In genomic region chr16:66551788-66552287, GRCh38 we compare ENCODE assay signal across 8 cellular contexts. TPM values are rescaled to one million over a fixed set of nuclear protein-coding genes. Genes with fewer than 3 reads are reported as not detected.
DNase-seq lines count a peak whose midpoint lies in the region; ATAC-seq lines count a peak whose summit lies in the region.

No MANE protein-coding gene starts in this region.

- ATAC-seq in T-helper 17 cell, result peak; percentile 2
- peak in 1 of 2 donors; percentile 0 for ATAC-seq in right cardiac atrium
- no peak for ATAC-seq in stimulated activated memory B cell treated with anti-CD40 and anti-IgM and Interleukin-4, amounts not matched to agents 10 μg/mL and 1 μg/mL and 100 μg/mL, for 72 hours
- ATAC-seq in GM21423 (IDR thresholded peaks at IDR 0.05; ENCODE audit: unreplicated experiment), result no peak
- ATAC-seq in GM21367 (IDR thresholded peaks at IDR 0.05; ENCODE audit: unreplicated experiment), result no peak

- H3K4me1 ChIP-seq in right cardiac atrium (ENCODE audit: control insufficient read depth, insufficient read depth, low read length), result peaks cover 6% of the 10 kb centered on the region

- CTCF ChIA-PET in activated naive CD4-positive, alpha-beta T cell treated with anti-CD3 and anti-CD28 coated beads for 36 hours (lab: Charles Lee), result interaction anchor here (0.6 to 3.0 kb wide), 11 partner anchors 11 to 188 kb away, joined by 3 to 23 read pairs (median 5); no protein-coding TSS in a partner anchor

- H3K9me3 ChIP-seq in T-helper 17 cell (ENCODE audit: control insufficient read depth, low read length, poor library complexity, severe bottlenecking) (no peaks in the 10 kb centered on the region), right cardiac atrium (ENCODE audit: control insufficient read depth, low read length) (no peaks in the 10 kb centered on the region)

- H3K4me3 Mint-ChIP-seq in activated naive CD4-positive, alpha-beta T cell treated with anti-CD3 and anti-CD28 coated beads for 36 hours, result peak overlapping the region; percentile 87
- H3K4me3 Mint-ChIP-seq in T-helper 17 cell, result peak overlapping the region; percentile 99
- H3K4me3 Mint-ChIP-seq in stimulated activated memory B cell treated with anti-CD40 and anti-IgM and Interleukin-4, amounts not matched to agents 10 μg/mL and 1 μg/mL and 100 μg/mL, for 72 hours, result peak overlapping the region; percentile 87

- H3K4me3 ChIP-seq in right cardiac atrium (ENCODE audit: low read length), result peak overlapping the region; percentile 70

- intact Hi-C loops in activated naive CD4-positive, alpha-beta T cell treated with anti-CD3 and anti-CD28 coated beads for 36 hours (cut with micrococcal nuclease), result loop anchor here (1.0 to 5.0 kb wide), 9 partner anchors 30 to 321 kb away; partner anchors contain the start of genes CMTM3, CMTM4 and DYNC1LI2
- intact Hi-C loops in right cardiac atrium (cut with DNase I), result loop anchor here in 1 of 4 donors (5.0 kb wide), 1 partner anchor 50 kb away; the partner anchor contains the start of gene CMTM3

- no peaks in the 10 kb centered on the region for H3K9me3 Mint-ChIP-seq in activated naive CD4-positive, alpha-beta T cell treated with anti-CD3 and anti-CD28 coated beads for 36 hours
- H3K9me3 Mint-ChIP-seq in stimulated activated memory B cell treated with anti-CD40 and anti-IgM and Interleukin-4, amounts not matched to agents 10 μg/mL and 1 μg/mL and 100 μg/mL, for 72 hours, result no peaks in the 10 kb centered on the region

- peaks cover 58% of the 10 kb centered on the region for H3K4me1 Mint-ChIP-seq in activated naive CD4-positive, alpha-beta T cell treated with anti-CD3 and anti-CD28 coated beads for 36 hours (ENCODE audit: low read depth)
- peaks cover 80% of the 10 kb centered on the region for H3K4me1 Mint-ChIP-seq in T-helper 17 cell
- H3K4me1 Mint-ChIP-seq in stimulated activated memory B cell treated with anti-CD40 and anti-IgM and Interleukin-4, amounts not matched to agents 10 μg/mL and 1 μg/mL and 100 μg/mL, for 72 hours, result peaks cover 85% of the 10 kb centered on the region

- peak overlapping the region; percentile 95 for H3K27ac Mint-ChIP-seq in activated naive CD4-positive, alpha-beta T cell treated with anti-CD3 and anti-CD28 coated beads for 36 hours
- peak overlapping the region; percentile 98 for H3K27ac Mint-ChIP-seq in T-helper 17 cell
- H3K27ac Mint-ChIP-seq in stimulated activated memory B cell treated with anti-CD40 and anti-IgM and Interleukin-4, amounts not matched to agents 10 μg/mL and 1 μg/mL and 100 μg/mL, for 72 hours, result peak overlapping the region; percentile 85

- peak overlapping the region; percentile 100 for H3K27ac ChIP-seq in right cardiac atrium (ENCODE audit: low read length)

- no peak for DNase-seq in activated naive CD4-positive, alpha-beta T cell treated with anti-CD3 and anti-CD28 coated beads for 36 hours
- no peak for DNase-seq in activated naive CD4-positive, alpha-beta T cell treated with anti-CD3 and anti-CD28 coated beads, Interleukin-2, amount 50 U/mL, for 16 hours
- DNase-seq in T-helper 17 cell (no peak), right cardiac atrium (no peak), NCI-H345 (lab: John Stamatoyannopoulos, UW) (no peak)

- H3K27me3 Mint-ChIP-seq in activated naive CD4-positive, alpha-beta T cell treated with anti-CD3 and anti-CD28 coated beads for 36 hours (ENCODE audit: low read depth), result no peaks in the 10 kb centered on the region
- H3K27me3 Mint-ChIP-seq in T-helper 17 cell, result no peaks in the 10 kb centered on the region
- H3K27me3 Mint-ChIP-seq in stimulated activated memory B cell treated with anti-CD40 and anti-IgM and Interleukin-4, amounts not matched to agents 10 μg/mL and 1 μg/mL and 100 μg/mL, for 72 hours, result no peaks in the 10 kb centered on the region

- 32% methylated on average over 8 of the region's 8 CpGs for WGBS in right cardiac atrium

- H3K36me3 Mint-ChIP-seq in activated naive CD4-positive, alpha-beta T cell treated with anti-CD3 and anti-CD28 coated beads for 36 hours (ENCODE audit: low read depth), result peaks cover 30% of the 10 kb centered on the region
- H3K36me3 Mint-ChIP-seq in T-helper 17 cell (ENCODE audit: low read depth), result peaks cover 13% of the 10 kb centered on the region
- peaks cover 8% of the 10 kb centered on the region for H3K36me3 Mint-ChIP-seq in stimulated activated memory B cell treated with anti-CD40 and anti-IgM and Interleukin-4, amounts not matched to agents 10 μg/mL and 1 μg/mL and 100 μg/mL, for 72 hours

- no peaks in the 10 kb centered on the region for H3K27me3 ChIP-seq in right cardiac atrium (ENCODE audit: control insufficient read depth, insufficient read depth)

RNA-seq across cellular contexts. Expression of gene CKLF, which starts 0.5 kb away (rescaled TPM):
- 100 to 1,000 TPM; 114 to 126 TPM for total RNA-seq in activated naive CD4-positive, alpha-beta T cell treated with anti-CD3 and anti-CD28 coated beads for 36 hours
- total RNA-seq in T-helper 17 cell (10 to 100 TPM; 41.6 to 42.5 TPM), right cardiac atrium (10 to 100 TPM in 3 of 4 donors, 1 to 10 TPM in 1; 8.9 to 19.0 (median 13.3) TPM)
- polyA plus RNA-seq in right cardiac atrium, result 17.7 TPM

RNA-seq across cellular contexts. Expression of gene TK2, which starts 1.9 kb away (rescaled TPM):
- total RNA-seq in activated naive CD4-positive, alpha-beta T cell treated with anti-CD3 and anti-CD28 coated beads for 36 hours, result 1 to 10 TPM; 5.7 to 5.9 TPM
- 1 to 10 TPM; 7.1 to 9.4 TPM for total RNA-seq in T-helper 17 cell
- total RNA-seq in right cardiac atrium, result 10 to 100 TPM; 23.6 to 25.6 (median 24.8) TPM
- 18.2 TPM for polyA plus RNA-seq in right cardiac atrium

RNA-seq across cellular contexts. Expression of gene CMTM1, which starts 14.4 kb away (rescaled TPM):
- total RNA-seq in activated naive CD4-positive, alpha-beta T cell treated with anti-CD3 and anti-CD28 coated beads for 36 hours, result 1 to 10 TPM; 4.2 to 8.2 TPM
- total RNA-seq in T-helper 17 cell, result 1 to 10 TPM; 3.3 to 3.6 TPM
- total RNA-seq in right cardiac atrium, result 1 to 10 TPM in 3 of 4 donors, under 1 TPM in 1; 0.82 to 2.6 (median 1.9) TPM
- polyA plus RNA-seq in right cardiac atrium, result 0.14 TPM

RNA-seq across cellular contexts. Expression of gene CMTM2, which starts 27.4 kb away (rescaled TPM):
- not detected for total RNA-seq in activated naive CD4-positive, alpha-beta T cell treated with anti-CD3 and anti-CD28 coated beads for 36 hours
- total RNA-seq in T-helper 17 cell, result under 1 TPM in 1 of 2 donors, not detected in 1; 0.70 TPM
- total RNA-seq in right cardiac atrium, result under 1 TPM in 1 of 4 donors, not detected in 3; 0.47 TPM
- not detected for polyA plus RNA-seq in right cardiac atrium

RNA-seq across cellular contexts. Expression of gene CMTM3, which starts 52.7 kb away (rescaled TPM):
- 10 to 100 TPM; 33.7 to 35.3 TPM for total RNA-seq in activated naive CD4-positive, alpha-beta T cell treated with anti-CD3 and anti-CD28 coated beads for 36 hours
- total RNA-seq in T-helper 17 cell (10 to 100 TPM; 60.5 to 74.6 TPM), right cardiac atrium (10 to 100 TPM; 10.3 to 17.4 (median 14.8) TPM)
- polyA plus RNA-seq in right cardiac atrium, result 12.6 TPM
